1 cellular context compared by ENCODE assay signal in the genomic region with DNA sequence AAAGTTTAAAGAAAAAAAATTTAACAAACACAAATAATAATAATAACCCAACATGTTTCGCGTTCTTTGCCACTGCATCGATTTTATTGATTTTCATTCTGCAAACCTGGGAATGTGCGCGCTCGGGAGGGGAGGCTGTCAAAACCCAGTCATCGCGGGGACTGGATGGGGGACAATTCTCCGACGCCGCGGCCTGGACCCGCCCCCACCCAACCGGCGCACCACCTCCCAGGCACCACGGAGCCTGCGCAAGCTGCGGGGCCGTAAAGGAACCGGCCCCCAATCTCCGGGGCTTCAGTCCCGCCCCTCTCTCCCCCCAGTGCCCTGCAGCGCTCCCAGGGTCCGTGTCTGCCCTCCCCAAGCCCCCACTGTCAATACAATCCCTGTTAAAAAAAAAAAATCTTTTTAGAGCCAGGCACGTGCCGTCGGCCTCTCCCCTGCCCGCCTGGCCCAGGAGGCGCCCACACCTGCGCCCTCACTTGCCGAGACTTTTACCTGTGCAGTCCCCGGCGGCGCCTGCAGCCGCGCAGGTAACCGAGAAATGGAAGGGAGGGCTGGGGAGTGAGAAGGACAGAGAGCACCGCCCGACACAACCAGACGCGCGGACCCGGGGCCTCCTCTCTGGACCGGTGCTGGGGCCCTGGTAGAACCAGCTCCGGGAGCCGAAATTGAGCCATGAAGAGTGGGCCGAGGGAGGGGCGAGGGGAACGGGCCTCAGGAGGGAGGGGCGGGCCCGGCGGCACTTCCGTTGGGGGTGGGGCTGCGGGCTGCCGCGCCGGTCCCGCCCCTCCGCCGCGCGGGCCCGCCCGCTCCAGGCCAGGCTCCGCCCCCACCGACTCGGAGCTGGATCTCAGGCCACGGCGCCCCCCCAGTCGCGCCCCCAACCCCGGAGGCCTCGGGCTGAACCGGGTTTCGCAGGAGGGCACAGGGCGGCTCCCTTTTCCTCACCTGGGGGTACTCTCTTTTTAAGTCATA.
TF ChIP-seq lines count a peak whose summit lies in the region.

No MANE protein-coding gene starts in this region.

TF ChIP-seq in HepG2, 621 proteins besides CTCF, POLR2A, EP300 and RAD21 (continued from another document and continues in another):
- TF ChIP-seq REL (CRISPR knock-in tag; conservative IDR thresholded peaks at IDR 0.05) (no peak), PRMT3 (CRISPR knock-in tag; IDR thresholded peaks at IDR 0.05; ENCODE audit: borderline replicate concordance, low read depth) (no peak), ZNF296 (CRISPR knock-in tag; conservative IDR thresholded peaks at IDR 0.05) (no peak), FOXK1 (CRISPR knock-in tag; IDR thresholded peaks at IDR 0.05; ENCODE audit: borderline replicate concordance, low read depth) (no peak), RARG (CRISPR knock-in tag; IDR thresholded peaks at IDR 0.05; ENCODE audit: low read depth) (no peak), ZSCAN29 (CRISPR knock-in tag; conservative IDR thresholded peaks at IDR 0.05) (no peak), ZNF160 (CRISPR knock-in tag; IDR thresholded peaks at IDR 0.05) (no peak), ZNF781 (CRISPR knock-in tag; IDR thresholded peaks at IDR 0.05; ENCODE audit: borderline replicate concordance, not compliant biosample characterization) (no peak), CC2D1A (CRISPR knock-in tag; IDR thresholded peaks at IDR 0.05) (no peak), AHR (CRISPR knock-in tag; IDR thresholded peaks at IDR 0.05) (no peak), THYN1 (CRISPR knock-in tag; IDR thresholded peaks at IDR 0.05; ENCODE audit: borderline replicate concordance, low read depth) (no peak), KLF15 (CRISPR knock-in tag; IDR thresholded peaks at IDR 0.05; ENCODE audit: borderline replicate concordance) (no peak), HMG20A (CRISPR knock-in tag; IDR thresholded peaks at IDR 0.05; ENCODE audit: borderline replicate concordance) (no peak), HNRNPK (IDR thresholded peaks at IDR 0.05; ENCODE audit: low read depth, low read length, poor library complexity, severe bottlenecking) (peak; percentile 83), NCOA2 (CRISPR knock-in tag; IDR thresholded peaks at IDR 0.05) (no peak), TCF12 (IDR thresholded peaks at IDR 0.05) (no peak), TCF12 (CRISPR knock-in tag; IDR thresholded peaks at IDR 0.05) (0 out of 2 replicates have a peak, but pooled peaks have one; percentile 66), DNMT1 (CRISPR knock-in tag; IDR thresholded peaks at IDR 0.05) (no peak), RAD51 (IDR thresholded peaks at IDR 0.05; ENCODE audit: borderline replicate concordance) (no peak), ZNF672 (CRISPR knock-in tag; IDR thresholded peaks at IDR 0.05) (no peak), NR2F6 (IDR thresholded peaks at IDR 0.05) (no peak), NR2F6 (CRISPR knock-in tag; IDR thresholded peaks at IDR 0.05) (no peak), RFXAP (CRISPR knock-in tag; IDR thresholded peaks at IDR 0.05; ENCODE audit: borderline replicate concordance) (0 out of 2 replicates have a peak, but pooled peaks have one; percentile 3), ZKSCAN1 (IDR thresholded peaks at IDR 0.05; ENCODE audit: low read length) (no peak), ZNF329 (CRISPR knock-in tag; IDR thresholded peaks at IDR 0.05; ENCODE audit: low read depth) (no peak), ZNF720 (CRISPR knock-in tag; IDR thresholded peaks at IDR 0.05) (no peak), KAT7 (CRISPR knock-in tag; IDR thresholded peaks at IDR 0.05; ENCODE audit: borderline replicate concordance) (no peak), ZNF205 (CRISPR knock-in tag; IDR thresholded peaks at IDR 0.05) (no peak), ZSCAN21 (CRISPR knock-in tag; IDR thresholded peaks at IDR 0.05; ENCODE audit: borderline replicate concordance) (no peak), PCBP1 (IDR thresholded peaks at IDR 0.05; ENCODE audit: borderline replicate concordance, low read depth, low read length) (peak; percentile 86), SOX5 (CRISPR knock-in tag; IDR thresholded peaks at IDR 0.05; ENCODE audit: borderline replicate concordance) (no peak), RARA (CRISPR knock-in tag; IDR thresholded peaks at IDR 0.05) (no peak), REPIN1 (CRISPR knock-in tag; IDR thresholded peaks at IDR 0.05; ENCODE audit: borderline replicate concordance, low read depth) (peak; percentile 15; the same call in 1 of the 2 replicates), TRIM24 (CRISPR knock-in tag; IDR thresholded peaks at IDR 0.05) (no peak), ZBTB38 (CRISPR knock-in tag; IDR thresholded peaks at IDR 0.05) (peak; percentile 27; the same call in 1 of the 2 replicates), ZSCAN31 (CRISPR knock-in tag; IDR thresholded peaks at IDR 0.05; ENCODE audit: low read depth) (0 out of 2 replicates have a peak, but pooled peaks have one; percentile 63)
- TF ChIP-seq, protein P1, sequence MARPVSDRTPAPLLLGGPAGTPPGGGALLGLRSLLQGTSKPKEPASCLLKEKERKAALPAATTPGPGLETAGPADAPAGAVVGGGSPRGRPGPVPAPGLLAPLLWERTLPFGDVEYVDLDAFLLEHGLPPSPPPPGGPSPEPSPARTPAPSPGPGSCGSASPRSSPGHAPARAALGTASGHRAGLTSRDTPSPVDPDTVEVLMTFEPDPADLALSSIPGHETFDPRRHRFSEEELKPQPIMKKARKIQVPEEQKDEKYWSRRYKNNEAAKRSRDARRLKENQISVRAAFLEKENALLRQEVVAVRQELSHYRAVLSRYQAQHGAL (CRISPR knock-in tag; IDR thresholded peaks at IDR 0.05; ENCODE audit: not compliant biosample characterization) = no peak
- TF ChIP-seq, protein P2, sequence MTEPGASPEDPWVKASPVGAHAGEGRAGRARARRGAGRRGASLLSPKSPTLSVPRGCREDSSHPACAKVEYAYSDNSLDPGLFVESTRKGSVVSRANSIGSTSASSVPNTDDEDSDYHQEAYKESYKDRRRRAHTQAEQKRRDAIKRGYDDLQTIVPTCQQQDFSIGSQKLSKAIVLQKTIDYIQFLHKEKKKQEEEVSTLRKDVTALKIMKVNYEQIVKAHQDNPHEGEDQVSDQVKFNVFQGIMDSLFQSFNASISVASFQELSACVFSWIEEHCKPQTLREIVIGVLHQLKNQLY (CRISPR knock-in tag; IDR thresholded peaks at IDR 0.05) = no peak
- TF ChIP-seq, protein P3, sequence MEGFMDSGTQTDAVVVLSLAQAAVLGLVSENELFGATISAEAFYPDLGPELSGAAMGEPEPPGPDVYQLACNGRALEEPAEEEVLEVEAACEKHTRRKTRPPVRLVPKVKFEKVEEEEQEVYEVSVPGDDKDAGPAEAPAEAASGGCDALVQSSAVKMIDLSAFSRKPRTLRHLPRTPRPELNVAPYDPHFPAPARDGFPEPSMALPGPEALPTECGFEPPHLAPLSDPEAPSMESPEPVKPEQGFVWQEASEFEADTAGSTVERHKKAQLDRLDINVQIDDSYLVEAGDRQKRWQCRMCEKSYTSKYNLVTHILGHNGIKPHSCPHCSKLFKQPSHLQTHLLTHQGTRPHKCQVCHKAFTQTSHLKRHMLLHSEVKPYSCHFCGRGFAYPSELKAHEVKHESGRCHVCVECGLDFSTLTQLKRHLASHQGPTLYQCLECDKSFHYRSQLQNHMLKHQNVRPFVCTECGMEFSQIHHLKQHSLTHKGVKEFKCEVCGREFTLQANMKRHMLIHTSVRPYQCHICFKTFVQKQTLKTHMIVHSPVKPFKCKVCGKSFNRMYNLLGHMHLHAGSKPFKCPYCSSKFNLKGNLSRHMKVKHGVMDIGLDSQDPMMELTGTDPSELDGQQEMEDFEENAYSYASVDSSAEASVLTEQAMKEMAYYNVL (CRISPR knock-in tag; IDR thresholded peaks at IDR 0.05; ENCODE audit: borderline replicate concordance) = no peak
- TF ChIP-seq, protein P4, sequence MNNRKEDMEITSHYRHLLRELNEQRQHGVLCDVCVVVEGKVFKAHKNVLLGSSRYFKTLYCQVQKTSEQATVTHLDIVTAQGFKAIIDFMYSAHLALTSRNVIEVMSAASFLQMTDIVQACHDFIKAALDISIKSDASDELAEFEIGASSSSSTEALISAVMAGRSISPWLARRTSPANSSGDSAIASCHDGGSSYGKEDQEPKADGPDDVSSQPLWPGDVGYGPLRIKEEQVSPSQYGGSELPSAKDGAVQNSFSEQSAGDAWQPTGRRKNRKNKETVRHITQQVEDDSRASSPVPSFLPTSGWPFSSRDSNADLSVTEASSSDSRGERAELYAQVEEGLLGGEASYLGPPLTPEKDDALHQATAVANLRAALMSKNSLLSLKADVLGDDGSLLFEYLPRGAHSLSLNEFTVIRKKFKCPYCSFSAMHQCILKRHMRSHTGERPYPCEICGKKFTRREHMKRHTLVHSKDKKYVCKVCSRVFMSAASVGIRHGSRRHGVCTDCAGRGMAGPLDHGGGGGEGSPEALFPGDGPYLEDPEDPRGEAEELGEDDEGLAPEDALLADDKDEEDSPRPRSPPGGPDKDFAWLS (CRISPR knock-in tag; IDR thresholded peaks at IDR 0.05; ENCODE audit: borderline replicate concordance) = no peak
- TF ChIP-seq, protein P5, sequence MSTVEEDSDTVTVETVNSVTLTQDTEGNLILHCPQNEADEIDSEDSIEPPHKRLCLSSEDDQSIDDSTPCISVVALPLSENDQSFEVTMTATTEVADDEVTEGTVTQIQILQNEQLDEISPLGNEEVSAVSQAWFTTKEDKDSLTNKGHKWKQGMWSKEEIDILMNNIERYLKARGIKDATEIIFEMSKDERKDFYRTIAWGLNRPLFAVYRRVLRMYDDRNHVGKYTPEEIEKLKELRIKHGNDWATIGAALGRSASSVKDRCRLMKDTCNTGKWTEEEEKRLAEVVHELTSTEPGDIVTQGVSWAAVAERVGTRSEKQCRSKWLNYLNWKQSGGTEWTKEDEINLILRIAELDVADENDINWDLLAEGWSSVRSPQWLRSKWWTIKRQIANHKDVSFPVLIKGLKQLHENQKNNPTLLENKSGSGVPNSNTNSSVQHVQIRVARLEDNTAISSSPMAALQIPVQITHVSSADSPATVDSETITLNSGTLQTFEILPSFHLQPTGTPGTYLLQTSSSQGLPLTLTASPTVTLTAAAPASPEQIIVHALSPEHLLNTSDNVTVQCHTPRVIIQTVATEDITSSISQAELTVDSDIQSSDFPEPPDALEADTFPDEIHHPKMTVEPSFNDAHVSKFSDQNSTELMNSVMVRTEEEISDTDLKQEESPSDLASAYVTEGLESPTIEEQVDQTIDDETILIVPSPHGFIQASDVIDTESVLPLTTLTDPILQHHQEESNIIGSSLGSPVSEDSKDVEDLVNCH (CRISPR knock-in tag; IDR thresholded peaks at IDR 0.05) = no peak
- TF ChIP-seq, protein P6, sequence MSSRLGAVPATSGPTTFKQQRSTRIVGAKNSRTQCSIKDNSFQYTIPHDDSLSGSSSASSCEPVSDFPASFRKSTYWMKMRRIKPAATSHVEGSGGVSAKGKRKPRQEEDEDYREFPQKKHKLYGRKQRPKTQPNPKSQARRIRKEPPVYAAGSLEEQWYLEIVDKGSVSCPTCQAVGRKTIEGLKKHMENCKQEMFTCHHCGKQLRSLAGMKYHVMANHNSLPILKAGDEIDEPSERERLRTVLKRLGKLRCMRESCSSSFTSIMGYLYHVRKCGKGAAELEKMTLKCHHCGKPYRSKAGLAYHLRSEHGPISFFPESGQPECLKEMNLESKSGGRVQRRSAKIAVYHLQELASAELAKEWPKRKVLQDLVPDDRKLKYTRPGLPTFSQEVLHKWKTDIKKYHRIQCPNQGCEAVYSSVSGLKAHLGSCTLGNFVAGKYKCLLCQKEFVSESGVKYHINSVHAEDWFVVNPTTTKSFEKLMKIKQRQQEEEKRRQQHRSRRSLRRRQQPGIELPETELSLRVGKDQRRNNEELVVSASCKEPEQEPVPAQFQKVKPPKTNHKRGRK (CRISPR knock-in tag; IDR thresholded peaks at IDR 0.05) = no peak
- TF ChIP-seq, protein P7, sequence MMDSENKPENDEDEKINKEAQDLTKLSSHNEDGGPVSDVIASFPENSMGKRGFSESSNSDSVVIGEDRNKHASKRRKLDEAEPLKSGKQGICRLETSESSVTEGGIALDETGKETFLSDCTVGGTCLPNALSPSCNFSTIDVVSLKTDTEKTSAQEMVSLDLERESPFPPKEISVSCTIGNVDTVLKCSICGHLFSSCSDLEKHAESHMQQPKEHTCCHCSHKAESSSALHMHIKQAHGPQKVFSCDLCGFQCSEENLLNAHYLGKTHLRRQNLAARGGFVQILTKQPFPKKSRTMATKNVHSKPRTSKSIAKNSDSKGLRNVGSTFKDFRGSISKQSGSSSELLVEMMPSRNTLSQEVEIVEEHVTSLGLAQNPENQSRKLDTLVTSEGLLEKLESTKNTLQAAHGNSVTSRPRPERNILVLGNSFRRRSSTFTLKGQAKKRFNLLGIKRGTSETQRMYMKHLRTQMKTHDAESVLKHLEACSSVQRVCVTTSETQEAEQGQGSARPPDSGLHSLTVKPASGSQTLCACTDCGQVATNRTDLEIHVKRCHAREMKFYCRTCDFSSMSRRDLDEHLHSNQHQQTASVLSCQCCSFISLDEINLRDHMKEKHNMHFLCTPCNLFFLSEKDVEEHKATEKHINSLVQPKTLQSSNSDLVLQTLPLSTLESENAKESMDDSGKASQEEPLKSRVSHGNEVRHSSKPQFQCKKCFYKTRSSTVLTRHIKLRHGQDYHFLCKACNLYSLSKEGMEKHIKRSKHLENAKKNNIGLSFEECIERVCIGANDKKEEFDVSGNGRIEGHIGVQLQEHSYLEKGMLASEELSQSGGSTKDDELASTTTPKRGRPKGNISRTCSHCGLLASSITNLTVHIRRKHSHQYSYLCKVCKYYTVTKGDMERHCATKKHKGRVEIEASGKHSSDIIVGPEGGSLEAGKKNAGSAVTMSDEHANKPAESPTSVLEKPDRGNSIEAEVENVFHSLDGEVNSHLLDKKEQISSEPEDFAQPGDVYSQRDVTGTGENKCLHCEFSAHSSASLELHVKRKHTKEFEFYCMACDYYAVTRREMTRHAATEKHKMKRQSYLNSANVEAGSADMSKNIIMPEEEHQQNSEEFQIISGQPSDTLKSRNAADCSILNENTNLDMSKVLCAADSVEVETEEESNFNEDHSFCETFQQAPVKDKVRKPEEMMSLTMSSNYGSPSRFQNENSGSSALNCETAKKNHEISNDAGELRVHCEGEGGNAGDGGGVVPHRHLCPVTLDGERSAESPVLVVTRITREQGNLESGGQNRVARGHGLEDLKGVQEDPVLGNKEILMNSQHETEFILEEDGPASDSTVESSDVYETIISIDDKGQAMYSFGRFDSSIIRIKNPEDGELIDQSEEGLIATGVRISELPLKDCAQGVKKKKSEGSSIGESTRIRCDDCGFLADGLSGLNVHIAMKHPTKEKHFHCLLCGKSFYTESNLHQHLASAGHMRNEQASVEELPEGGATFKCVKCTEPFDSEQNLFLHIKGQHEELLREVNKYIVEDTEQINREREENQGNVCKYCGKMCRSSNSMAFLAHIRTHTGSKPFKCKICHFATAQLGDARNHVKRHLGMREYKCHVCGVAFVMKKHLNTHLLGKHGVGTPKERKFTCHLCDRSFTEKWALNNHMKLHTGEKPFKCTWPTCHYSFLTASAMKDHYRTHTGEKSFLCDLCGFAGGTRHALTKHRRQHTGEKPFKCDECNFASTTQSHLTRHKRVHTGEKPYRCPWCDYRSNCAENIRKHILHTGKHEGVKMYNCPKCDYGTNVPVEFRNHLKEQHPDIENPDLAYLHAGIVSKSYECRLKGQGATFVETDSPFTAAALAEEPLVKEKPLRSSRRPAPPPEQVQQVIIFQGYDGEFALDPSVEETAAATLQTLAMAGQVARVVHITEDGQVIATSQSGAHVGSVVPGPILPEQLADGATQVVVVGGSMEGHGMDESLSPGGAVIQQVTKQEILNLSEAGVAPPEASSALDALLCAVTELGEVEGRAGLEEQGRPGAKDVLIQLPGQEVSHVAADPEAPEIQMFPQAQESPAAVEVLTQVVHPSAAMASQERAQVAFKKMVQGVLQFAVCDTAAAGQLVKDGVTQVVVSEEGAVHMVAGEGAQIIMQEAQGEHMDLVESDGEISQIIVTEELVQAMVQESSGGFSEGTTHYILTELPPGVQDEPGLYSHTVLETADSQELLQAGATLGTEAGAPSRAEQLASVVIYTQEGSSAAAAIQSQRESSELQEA (CRISPR knock-in tag; IDR thresholded peaks at IDR 0.05; ENCODE audit: not compliant biosample characterization) = peak; percentile 54
